Comparison of ENCODE assay signal across 8 cellular contexts in genomic region chr11:46380340-46381045, GRCh38. TPM values are rescaled to one million over a fixed set of nuclear protein-coding genes. Genes with fewer than 3 reads are reported as not detected.
DNase-seq lines count a peak whose midpoint lies in the region; ATAC-seq and TF ChIP-seq lines count a peak whose summit lies in the region.

No MANE protein-coding gene starts in this region.

- ATAC-seq in psoas muscle: peak; percentile 20 to 50 (median 40)
- ATAC-seq in GM21528 (IDR thresholded peaks at IDR 0.05; ENCODE audit: low FRiP score, unreplicated experiment): no peak

- intact Hi-C loops in cardiac septum (cut with DNase I) (no loop called here), psoas muscle (cut with DNase I) (no loop called here)

- no peaks in the 10 kb centered on the region for H4K20me1 ChIP-seq in GM23248 (ENCODE audit: insufficient read depth)

- H3K79me2 ChIP-seq in GM23248 (ENCODE audit: insufficient read depth): no peaks in the 10 kb centered on the region

- H3F3A ChIP-seq in GM23248 (ENCODE audit: insufficient read depth): 0 out of 2 replicates have a peak, but pooled peaks cover 3% of the 10 kb centered on the region

- no peaks in the 10 kb centered on the region for H3K36me3 ChIP-seq in GM23248 (ENCODE audit: low read depth)
- peaks cover 5 to 36% of the 10 kb centered on the region in 2 donors for H3K36me3 ChIP-seq in psoas muscle (ENCODE audit: insufficient read depth in 1 of 2, low read depth in 1 of 2)

- no peaks in the 10 kb centered on the region for H3K9me2 ChIP-seq in GM23248 (ENCODE audit: insufficient read depth)

- in situ Hi-C loops in GM23248 (cut with MboI): no loop called here

- peak overlapping the region; percentile 74 for H3K4me2 ChIP-seq in GM23248 (ENCODE audit: unreplicated experiment)

- H3K4me3 ChIP-seq in GM23248 (peak overlapping the region; percentile 71), psoas muscle (peak overlapping the region; percentile 70)

- TF ChIP-seq CTCF in psoas muscle (IDR thresholded peaks at IDR 0.05): no peak

- no peak overlapping the region for H3K27ac ChIP-seq in GM23248
- H3K27ac ChIP-seq in psoas muscle: peak overlapping the region; percentile 3

- no peaks in the 10 kb centered on the region for H3K9me3 ChIP-seq in GM23248 (ENCODE audit: low read depth)
- H3K9me3 ChIP-seq in psoas muscle: no peaks in the 10 kb centered on the region

- 1 to 5% methylated on average over 7 to 45 of the region's 45 CpGs for WGBS in GM23248 (ENCODE audit: low coverage in 1 of 2, low lambda C conversion rate in 2 of 2, missing lambda C conversion rate in 2 of 2), 2 experiments
- 2 to 7% (median 3%) methylated on average over 41 to 45 of the region's 45 CpGs for WGBS in psoas muscle, 3 donors

- DNase-seq in A172 (ENCODE audit: low spot score): peak; percentile 50
- DNase-seq in GM23248: peak; percentile 59
- DNase-seq in activated naive CD4-positive, alpha-beta T cell treated with Interleukin-2 at 50 U/mL for 16 hours: peak; percentile 75
- DNase-seq in cardiac septum (ENCODE audit: low spot score): peak; percentile 89
- DNase-seq in psoas muscle: peak; percentile 70 to 77
- DNase-seq in GDM1 (lab: John Stamatoyannopoulos, UW): no peak

- H3K9ac ChIP-seq in GM23248: peak overlapping the region; percentile 76

- H3K4me1 ChIP-seq in GM23248 (ENCODE audit: insufficient read depth): no peaks in the 10 kb centered on the region
- peaks cover 14% of the 10 kb centered on the region for H3K4me1 ChIP-seq in psoas muscle

- no peaks in the 10 kb centered on the region for H3K27me3 ChIP-seq in GM23248 (replicated peaks; ENCODE audit: insufficient read depth)
- peaks cover 0 to 27% (median 15%) of the 10 kb centered on the region in 3 donors for H3K27me3 ChIP-seq in psoas muscle (ENCODE audit: insufficient read depth in 3 of 3, low read length in 2 of 3)

- H2AFZ ChIP-seq in GM23248: peak overlapping the region; percentile 74

TF ChIP-seq in PFSK-1, 5 proteins besides CTCF, POLR2A, EP300 and RAD21:
- TF ChIP-seq POLR2AphosphoS5 (IDR thresholded peaks at IDR 0.05; ENCODE audit: low read depth, low read length): peak; percentile 34; the same call in 1 of the 2 replicates
- no peak for TF ChIP-seq FOXP2 (optimal IDR thresholded peaks at IDR 0.05; ENCODE audit: borderline replicate concordance, extremely low read depth, extremely low read length, insufficient read depth)
- TF ChIP-seq TAF1 (IDR thresholded peaks at IDR 0.05; ENCODE audit: borderline replicate concordance, insufficient read depth, low read length): no peak
- peak; percentile 20; the same call in 1 of the 2 replicates for TF ChIP-seq SIN3A (IDR thresholded peaks at IDR 0.05; ENCODE audit: borderline replicate concordance, insufficient read depth, low read length)
- TF ChIP-seq, protein P1, sequence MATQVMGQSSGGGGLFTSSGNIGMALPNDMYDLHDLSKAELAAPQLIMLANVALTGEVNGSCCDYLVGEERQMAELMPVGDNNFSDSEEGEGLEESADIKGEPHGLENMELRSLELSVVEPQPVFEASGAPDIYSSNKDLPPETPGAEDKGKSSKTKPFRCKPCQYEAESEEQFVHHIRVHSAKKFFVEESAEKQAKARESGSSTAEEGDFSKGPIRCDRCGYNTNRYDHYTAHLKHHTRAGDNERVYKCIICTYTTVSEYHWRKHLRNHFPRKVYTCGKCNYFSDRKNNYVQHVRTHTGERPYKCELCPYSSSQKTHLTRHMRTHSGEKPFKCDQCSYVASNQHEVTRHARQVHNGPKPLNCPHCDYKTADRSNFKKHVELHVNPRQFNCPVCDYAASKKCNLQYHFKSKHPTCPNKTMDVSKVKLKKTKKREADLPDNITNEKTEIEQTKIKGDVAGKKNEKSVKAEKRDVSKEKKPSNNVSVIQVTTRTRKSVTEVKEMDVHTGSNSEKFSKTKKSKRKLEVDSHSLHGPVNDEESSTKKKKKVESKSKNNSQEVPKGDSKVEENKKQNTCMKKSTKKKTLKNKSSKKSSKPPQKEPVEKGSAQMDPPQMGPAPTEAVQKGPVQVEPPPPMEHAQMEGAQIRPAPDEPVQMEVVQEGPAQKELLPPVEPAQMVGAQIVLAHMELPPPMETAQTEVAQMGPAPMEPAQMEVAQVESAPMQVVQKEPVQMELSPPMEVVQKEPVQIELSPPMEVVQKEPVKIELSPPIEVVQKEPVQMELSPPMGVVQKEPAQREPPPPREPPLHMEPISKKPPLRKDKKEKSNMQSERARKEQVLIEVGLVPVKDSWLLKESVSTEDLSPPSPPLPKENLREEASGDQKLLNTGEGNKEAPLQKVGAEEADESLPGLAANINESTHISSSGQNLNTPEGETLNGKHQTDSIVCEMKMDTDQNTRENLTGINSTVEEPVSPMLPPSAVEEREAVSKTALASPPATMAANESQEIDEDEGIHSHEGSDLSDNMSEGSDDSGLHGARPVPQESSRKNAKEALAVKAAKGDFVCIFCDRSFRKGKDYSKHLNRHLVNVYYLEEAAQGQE (IDR thresholded peaks at IDR 0.05; ENCODE audit: insufficient read depth in 1 of 2, low read depth in 2 of 2, low read length in 2 of 2): no peak

RNA-seq across cellular contexts. Expression of gene MDK, which starts 1.0 kb away (rescaled TPM):
- 8.9 and 13.3 TPM in 2 replicates for total RNA-seq in A172 (2014; rRNA removed; shearing (Covaris generic))
- total RNA-seq in GM23248 (2014; rRNA removed; shearing (Covaris generic)): 2.7 and 10.7 TPM in 2 replicates
- 31.5 and 34.5 TPM in 2 replicates for polyA plus RNA-seq in GM23248 (2016; fragmentation: Nextera tagmentation; extraction: Ambion mirVana)
- polyA plus RNA-seq in PFSK-1 (2012; ENCODE audit: insufficient read length, low read depth): 401 TPM
- total RNA-seq in cardiac septum: 6.2 TPM
- 1 to 10 TPM; 1.4 to 6.3 (median 2.4) TPM for total RNA-seq in psoas muscle
- 1 to 10 TPM; 1.2 to 2.0 (median 1.8) TPM for polyA plus RNA-seq in psoas muscle

RNA-seq across cellular contexts. Expression of gene CHRM4, which starts 11.1 kb away (rescaled TPM):
- 4.0 and 5.5 TPM in 2 replicates for total RNA-seq in A172 (2014; rRNA removed; shearing (Covaris generic))
- not detected in 2 replicates for total RNA-seq in GM23248 (2014; rRNA removed; shearing (Covaris generic))
- polyA plus RNA-seq in GM23248 (2016; fragmentation: Nextera tagmentation; extraction: Ambion mirVana) (not detected in 2 replicates), psoas muscle (not detected)
- 1.3 TPM for polyA plus RNA-seq in PFSK-1 (2012; ENCODE audit: insufficient read length, low read depth)
- total RNA-seq in cardiac septum (0.27 TPM), psoas muscle (not detected)

RNA-seq across cellular contexts. Expression of gene DGKZ, which starts 33.2 kb away (rescaled TPM):
- 88.1 and 89.0 TPM in 2 replicates for total RNA-seq in A172 (2014; rRNA removed; shearing (Covaris generic))
- 50.7 and 62.7 TPM in 2 replicates for total RNA-seq in GM23248 (2014; rRNA removed; shearing (Covaris generic))
- polyA plus RNA-seq in GM23248 (2016; fragmentation: Nextera tagmentation; extraction: Ambion mirVana): 21.4 and 23.9 TPM in 2 replicates
- polyA plus RNA-seq in PFSK-1 (2012; ENCODE audit: insufficient read length, low read depth): 128 TPM
- total RNA-seq in cardiac septum: 66.8 TPM
- 100 to 1,000 TPM in 1 of 4 donors, 10 to 100 TPM in 3; 90.2 to 138 (median 96.2) TPM for total RNA-seq in psoas muscle
- 10 to 100 TPM; 57.7 to 85.4 (median 62.0) TPM for polyA plus RNA-seq in psoas muscle
